In genomic region chr10:30705086-30705624, GRCh38 we compare ENCODE assay signal across 8 cellular contexts.
DNase-seq lines count a peak whose midpoint lies in the region; ATAC-seq, FAIRE-seq and TF ChIP-seq lines count a peak whose summit lies in the region.

No MANE protein-coding gene starts in this region.

- no peaks in the 10 kb centered on the region for H3K9me3 Mint-ChIP-seq in activated naive CD8-positive, alpha-beta T cell treated with anti-CD3 and anti-CD28 coated beads, Interleukin-2, amount 50 U/mL, for 24 hours

- H3K4me3 Mint-ChIP-seq in activated naive CD8-positive, alpha-beta T cell treated with anti-CD3 and anti-CD28 coated beads, Interleukin-2, amount 50 U/mL, for 24 hours: peak overlapping the region; percentile 85

- peaks cover 69% of the 10 kb centered on the region for H3K4me1 Mint-ChIP-seq in activated naive CD8-positive, alpha-beta T cell treated with anti-CD3 and anti-CD28 coated beads, Interleukin-2, amount 50 U/mL, for 24 hours

- H3K27me3 Mint-ChIP-seq in activated naive CD8-positive, alpha-beta T cell treated with anti-CD3 and anti-CD28 coated beads, Interleukin-2, amount 50 U/mL, for 24 hours: no peaks in the 10 kb centered on the region

- no peak for FAIRE-seq in urothelium cell line (lab: Jason Lieb, UNC)

- ATAC-seq in GM21367 (IDR thresholded peaks at IDR 0.05; ENCODE audit: unreplicated experiment) (peak; percentile 37), HG03565 (IDR thresholded peaks at IDR 0.05; ENCODE audit: unreplicated experiment) (peak; percentile 33), left lobe of liver (no peak)
- ATAC-seq in activated naive CD8-positive, alpha-beta T cell treated with anti-CD3 and anti-CD28 coated beads, Interleukin-2, amount 50 U/mL, for 24 hours: no peak

- peak overlapping the region; percentile 96 for H3K27ac Mint-ChIP-seq in activated naive CD8-positive, alpha-beta T cell treated with anti-CD3 and anti-CD28 coated beads, Interleukin-2, amount 50 U/mL, for 24 hours

- DNase-seq in GM12864 (ENCODE audit: low read depth) (peak; percentile 66), left lobe of liver (ENCODE audit: low spot score) (no peak), NCI-H2196 (lab: John Stamatoyannopoulos, UW; ENCODE audit: unreplicated experiment) (no peak), urothelium cell line (ENCODE audit: low spot score) (no peak), NCI-H2029 treated with DMSO at 0.1 percent for 48 hours (lab: John Stamatoyannopoulos, UW) (no peak)
- peak; percentile 42 for DNase-seq in activated naive CD8-positive, alpha-beta T cell treated with anti-CD3 and anti-CD28 coated beads, Interleukin-2, amount 50 U/mL, for 24 hours

- H3K36me3 Mint-ChIP-seq in activated naive CD8-positive, alpha-beta T cell treated with anti-CD3 and anti-CD28 coated beads, Interleukin-2, amount 50 U/mL, for 24 hours (ENCODE audit: low read depth): peaks cover 5% of the 10 kb centered on the region

- H3K4me3 ChIP-seq in GM12864 (ENCODE audit: low read depth, low read length): peak overlapping the region; percentile 45

- no peak for TF ChIP-seq CTCF in GM12864 (IDR thresholded peaks at IDR 0.05; ENCODE audit: low read depth, low read length, missing control alignments)

Comparison
In these comparisons a context has a peak if more than half of its experiments do, and no peak if none do; other contexts are left out.
1. DNase-seq: peak in GM12864 (single experiment) and activated naive CD8-positive, alpha-beta T cell treated with anti-CD3 and anti-CD28 coated beads, Interleukin-2, amount 50 U/mL, for 24 hours (single experiment); none in left lobe of liver (single experiment), NCI-H2196 (single experiment), urothelium cell line (single experiment) and NCI-H2029 treated with DMSO at 0.1 percent for 48 hours (single experiment).
2. ATAC-seq: peak in GM21367 (single experiment) and HG03565 (single experiment); none in activated naive CD8-positive, alpha-beta T cell treated with anti-CD3 and anti-CD28 coated beads, Interleukin-2, amount 50 U/mL, for 24 hours (single experiment) and left lobe of liver (single experiment).